ENCODE assay signal across 17 cellular contexts in the genomic region with DNA sequence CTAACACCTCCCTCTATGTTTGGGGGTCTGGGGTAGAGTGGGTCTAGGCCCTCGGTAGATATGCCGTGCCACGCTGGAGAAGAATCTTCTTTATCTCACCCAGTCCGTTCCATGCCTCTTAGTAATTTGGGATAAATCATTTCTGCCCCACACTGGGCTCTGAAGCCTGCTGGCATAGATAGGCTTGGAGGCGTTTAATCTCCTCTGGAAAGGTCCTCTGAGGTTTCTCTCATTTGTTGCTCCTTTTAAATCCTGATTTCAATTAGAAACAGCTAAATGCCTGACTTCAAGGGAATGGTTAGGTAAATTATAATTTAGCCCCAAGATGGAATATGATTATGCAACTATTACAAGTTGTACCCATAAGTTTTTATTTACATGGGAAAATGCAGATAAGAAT.
"Had no signal": no experiment of that assay in that cellular context is flagged by ENCODE, and none has a peak within 500 bp of the region (broad histone marks: within the 10 kb centered on the region; RNA-seq: fewer than 3 reads in every experiment).

No MANE protein-coding gene starts in this region.

- H3K4me3 ChIP-seq: tibial nerve had no signal

- H3K9me3 ChIP-seq: tibial nerve had no signal

- H3K36me3 ChIP-seq: tibial nerve had no signal

- H3K9me3 Mint-ChIP-seq: activated CD8-positive, alpha-beta T cell treated with anti-CD3 and anti-CD28 coated beads for 36 hours; brain; central memory CD8-positive, alpha-beta T cell; immature natural killer cell; T-helper 2 cell treated with Interferon-gamma antibody and Interleukin-4, amounts not matched to agents 5 μg/mL and 100 μg/mL, for 36 hours had no signal

- H3K27me3 Mint-ChIP-seq: activated B cell treated with CpG ODN at 0.5 μM for 24 hours; activated CD8-positive, alpha-beta T cell treated with anti-CD3 and anti-CD28 coated beads for 36 hours; central memory CD8-positive, alpha-beta T cell had no signal

- H3K27me3 ChIP-seq: tibial nerve had no signal

- DNase-seq: activated B cell treated with CpG ODN at 0.5 μM for 24 hours; activated CD4-positive, alpha-beta T cell treated with anti-CD3 and anti-CD28 coated beads for 48 hours; activated CD8-positive, alpha-beta T cell treated with anti-CD3 and anti-CD28 coated beads for 36 hours; activated effector memory CD4-positive, alpha-beta T cell treated with Interleukin-2 at 50 U/mL for 16 hours; activated naive CD4-positive, alpha-beta T cell treated with anti-CD3 and anti-CD28 coated beads, Interleukin-2, amount 50 U/mL, for 16 hours; activated T-cell treated with anti-CD3 and anti-CD28 coated beads, Interleukin-2, amount 50 U/mL, for 4 hours; amniotic stem cell; cortex of kidney; effector CD8-positive, alpha-beta T cell; immature natural killer cell; stimulated activated CD4-positive, alpha-beta T cell treated with anti-CD3 and anti-CD28 coated beads, Interleukin-1b, Interleukin-23, amount 100 ng/mL, for 48 hours had no signal

- H3K4me3 Mint-ChIP-seq: activated B cell treated with CpG ODN at 0.5 μM for 24 hours; activated CD8-positive, alpha-beta T cell treated with anti-CD3 and anti-CD28 coated beads for 36 hours; activated T-cell treated with anti-CD3 and anti-CD28 coated beads, Interleukin-2, amount 50 U/mL, for 4 hours; brain; central memory CD8-positive, alpha-beta T cell; immature natural killer cell; mesothelial cell of epicardium; T-helper 2 cell treated with Interferon-gamma antibody and Interleukin-4, amounts not matched to agents 5 μg/mL and 100 μg/mL, for 36 hours had no signal

- ATAC-seq: activated CD8-positive, alpha-beta T cell treated with anti-CD3 and anti-CD28 coated beads for 36 hours; activated T-cell treated with anti-CD3 and anti-CD28 coated beads, Interleukin-2, amount 50 U/mL, for 4 hours; sciatic nerve had no signal

- H3K36me3 Mint-ChIP-seq: immature natural killer cell had no signal

- H3K27ac Mint-ChIP-seq: activated B cell treated with CpG ODN at 0.5 μM for 24 hours; activated CD8-positive, alpha-beta T cell treated with anti-CD3 and anti-CD28 coated beads for 36 hours; immature natural killer cell; mesothelial cell of epicardium; T-helper 2 cell treated with Interferon-gamma antibody and Interleukin-4, amounts not matched to agents 5 μg/mL and 100 μg/mL, for 36 hours had no signal

- H3K4me1 Mint-ChIP-seq: mesothelial cell of epicardium had no signal

- H3K27ac ChIP-seq: tibial nerve had no signal
